ENCODE assay signal across 13 cellular contexts in the genomic region with DNA sequence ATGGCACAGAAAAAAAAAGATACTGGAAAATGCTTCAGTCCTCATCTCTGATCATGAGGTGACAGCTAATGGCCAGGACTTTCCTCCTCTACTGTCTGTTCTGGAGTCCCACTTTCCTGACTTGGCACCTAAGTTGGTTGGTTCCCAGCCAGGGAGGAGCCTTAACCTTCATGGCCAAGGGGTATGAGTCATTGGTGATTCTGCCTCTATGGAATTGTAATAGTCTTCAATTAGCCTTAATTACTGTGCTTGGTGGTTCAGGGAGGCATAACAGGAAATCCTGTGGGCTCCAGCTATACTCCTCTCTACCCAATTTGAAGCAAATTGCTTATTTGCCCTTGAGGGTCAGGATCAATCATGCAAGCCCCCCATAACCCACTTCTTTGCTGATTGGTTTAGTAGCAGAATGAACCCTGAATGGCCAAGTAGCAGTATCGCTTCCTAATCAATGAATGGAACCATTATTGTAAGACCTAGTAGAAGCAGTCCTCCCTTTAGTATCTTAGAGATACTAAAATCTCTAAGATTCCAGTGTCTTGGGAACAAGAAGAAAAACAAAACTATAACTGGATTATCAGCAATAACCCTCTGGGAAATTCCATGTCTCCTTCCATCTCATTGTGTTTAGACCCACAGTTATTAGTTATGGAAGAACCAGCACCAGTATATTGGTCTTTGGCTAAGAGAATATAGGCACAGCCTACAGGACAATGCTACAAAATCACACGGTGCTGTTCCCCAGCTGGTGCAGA.
DNase-seq lines count a peak whose midpoint lies in the region; ATAC-seq and TF ChIP-seq lines count a peak whose summit lies in the region.
"Had no signal": no experiment of that assay in that cellular context is flagged by ENCODE, and none has a peak within 500 bp of the region (broad histone marks: within the 10 kb centered on the region; RNA-seq: fewer than 3 reads in every experiment).

No MANE protein-coding gene starts in this region.

- CTCF ChIA-PET in A673 (lab: Charles Lee) = no interaction called here

- no peaks in the 10 kb centered on the region for H3K27me3 ChIP-seq in A673 (replicated peaks; ENCODE audit: insufficient read depth, low read depth, low read length, poor library complexity)
- H3K27me3 ChIP-seq in foreskin keratinocyte = no peaks in the 10 kb centered on the region
- H3K27me3 ChIP-seq: upper lobe of left lung had no signal

- H3K9me3 Mint-ChIP-seq in activated T-cell treated with anti-CD3 and anti-CD28 coated beads, Interleukin-2, amount 50 U/mL, for 72 hours = peaks cover 6 to 8% of the 10 kb centered on the region in 2 donors
- H3K9me3 Mint-ChIP-seq in endothelial cell (ENCODE audit: unreplicated experiment) = peaks cover 8% of the 10 kb centered on the region
- H3K9me3 Mint-ChIP-seq: immature natural killer cell had no signal

- BruUV-seq in A673 (replicated peaks; lab: Mats Ljungman, UMichigan) = no TSS peak

- intact Hi-C loops in A673 (cut with micrococcal nuclease; ENCODE audit: unreplicated experiment) = no loop called here

- H3K27ac Mint-ChIP-seq in activated T-cell treated with anti-CD3 and anti-CD28 coated beads, Interleukin-2, amount 50 U/mL, for 72 hours = no peak overlapping the region
- no peak overlapping the region for H3K27ac Mint-ChIP-seq in endothelial cell (ENCODE audit: unreplicated experiment)
- H3K27ac Mint-ChIP-seq: immature natural killer cell had no signal

- peak; percentile 65 for DNase-seq in A673 (ENCODE audit: low spot score)
- DNase-seq in HS-5 (ENCODE audit: low read depth) = peak; percentile 93
- peak; percentile 87 for DNase-seq in amniotic epithelial cell (ENCODE audit: low read depth)
- peak; percentile 63 to 81 for DNase-seq in foreskin keratinocyte
- DNase-seq in DMS79 (lab: John Stamatoyannopoulos, UW) = no peak
- no peak for DNase-seq in GM13976 (ENCODE audit: low spot score)
- no peak for DNase-seq in activated T-cell treated with anti-CD3 and anti-CD28 coated beads, Interleukin-2, amount 50 U/mL, for 72 hours
- no peak for DNase-seq in endothelial cell (ENCODE audit: low spot score)
- DNase-seq: immature natural killer cell, NCI-H1092, NCI-H345, nephron progenitor cell, upper lobe of left lung had no signal

- peaks cover 25% of the 10 kb centered on the region for H3K27me3 Mint-ChIP-seq in activated T-cell treated with anti-CD3 and anti-CD28 coated beads, Interleukin-2, amount 50 U/mL, for 72 hours (ENCODE audit: low read depth)
- peaks cover 1% of the 10 kb centered on the region for H3K27me3 Mint-ChIP-seq in endothelial cell (ENCODE audit: unreplicated experiment)

- peaks cover 2 to 3% of the 10 kb centered on the region in 2 donors for H3K36me3 Mint-ChIP-seq in activated T-cell treated with anti-CD3 and anti-CD28 coated beads, Interleukin-2, amount 50 U/mL, for 72 hours (ENCODE audit: insufficient read depth in 2 of 2)
- peaks cover 6% of the 10 kb centered on the region for H3K36me3 Mint-ChIP-seq in endothelial cell (ENCODE audit: low read depth, unreplicated experiment)
- H3K36me3 Mint-ChIP-seq: immature natural killer cell had no signal

- no peaks in the 10 kb centered on the region for H3K9me3 ChIP-seq in A673 (ENCODE audit: low read depth, low read length, poor library complexity, severe bottlenecking)
- H3K9me3 ChIP-seq: upper lobe of left lung had no signal

- peak; percentile 65 for ATAC-seq in foreskin keratinocyte
- no peak for ATAC-seq in activated T-cell treated with anti-CD3 and anti-CD28 coated beads, Interleukin-2, amount 50 U/mL, for 72 hours (replicated peaks in 1 of 2)

- in situ Hi-C loops in GM13976 (cut with MboI; ENCODE audit: low sequenced_read_pairs, unreplicated experiment) = no loop called here

- H3K36me3 ChIP-seq in A673 (ENCODE audit: insufficient read depth, low read length, poor library complexity, severe bottlenecking) = no peaks in the 10 kb centered on the region
- H3K36me3 ChIP-seq: upper lobe of left lung had no signal

- H3K27ac ChIP-seq in A673 (ENCODE audit: low read depth, low read length, poor library complexity, severe bottlenecking) (no peak overlapping the region), foreskin keratinocyte (no peak overlapping the region)
- H3K27ac ChIP-seq: upper lobe of left lung had no signal

- H3K4me3 ChIP-seq in A673 (ENCODE audit: low read depth, low read length, poor library complexity, severe bottlenecking) = no peak overlapping the region
- H3K4me3 ChIP-seq: upper lobe of left lung had no signal

- POLR2A ChIA-PET in A673 (lab: Charles Lee; ENCODE audit: low non-redundant PET) = no interaction called here

- H3K4me1 ChIP-seq in A673 (ENCODE audit: insufficient read depth, low read length, poor library complexity, severe bottlenecking) (no peaks in the 10 kb centered on the region), foreskin keratinocyte (peaks cover 14% of the 10 kb centered on the region)
- H3K4me1 ChIP-seq: upper lobe of left lung had no signal

- no peaks in the 10 kb centered on the region for H3K4me1 Mint-ChIP-seq in activated T-cell treated with anti-CD3 and anti-CD28 coated beads, Interleukin-2, amount 50 U/mL, for 72 hours (ENCODE audit: low read depth)
- no peaks in the 10 kb centered on the region for H3K4me1 Mint-ChIP-seq in endothelial cell (ENCODE audit: unreplicated experiment)
- H3K4me1 Mint-ChIP-seq: immature natural killer cell had no signal

- no peak for TF ChIP-seq CTCF in A673 (conservative IDR thresholded peaks at IDR 0.05; ENCODE audit: low read depth, low read length)
- TF ChIP-seq CTCF in foreskin keratinocyte (conservative IDR thresholded peaks at IDR 0.05) = no peak
- TF ChIP-seq CTCF in GM13976 (IDR thresholded peaks at IDR 0.05; ENCODE audit: borderline replicate concordance, control extremely low read depth, extremely low read depth, insufficient read depth, missing control alignments) = no peak
- no peak for TF ChIP-seq CTCF in endothelial cell (IDR thresholded peaks at IDR 0.05; ENCODE audit: unreplicated experiment)

- no peak overlapping the region for H3K4me3 Mint-ChIP-seq in activated T-cell treated with anti-CD3 and anti-CD28 coated beads, Interleukin-2, amount 50 U/mL, for 72 hours
- no peak overlapping the region for H3K4me3 Mint-ChIP-seq in endothelial cell (ENCODE audit: unreplicated experiment)
- H3K4me3 Mint-ChIP-seq: immature natural killer cell, nephron progenitor cell had no signal

Comparison
In these comparisons a context has a peak if more than half of its experiments do, and no peak if none do; other contexts are left out.
1. DNase-seq: peak in A673 (single experiment), HS-5 (single experiment), amniotic epithelial cell (single experiment) and foreskin keratinocyte (2 of 2); none in DMS79 (single experiment), GM13976 (single experiment), activated T-cell treated with anti-CD3 and anti-CD28 coated beads, Interleukin-2, amount 50 U/mL, for 72 hours (0 of 2) and endothelial cell (single experiment).